Comparison of ENCODE assay signal across 1 cellular context in genomic region chr20:16747291-16747811, GRCh38.
A peak's percentile ranks its signal among the peaks of the same experiment; 100 is the strongest.
TF ChIP-seq lines count a peak whose summit lies in the region.

No MANE protein-coding gene starts in this region.

TF ChIP-seq in HCT116, 20 proteins besides CTCF, POLR2A, EP300 and RAD21:
- TF ChIP-seq REST (IDR thresholded peaks at IDR 0.05; ENCODE audit: low read depth) = no peak
- no peak for TF ChIP-seq EGR1 (IDR thresholded peaks at IDR 0.05; ENCODE audit: low read depth)
- no peak for TF ChIP-seq SIN3A (IDR thresholded peaks at IDR 0.05; ENCODE audit: low read depth)
- TF ChIP-seq ELF1 (IDR thresholded peaks at IDR 0.05; ENCODE audit: borderline replicate concordance, low read depth) = 0 out of 2 replicates have a peak, but pooled peaks have one; percentile 8
- no peak for TF ChIP-seq ZNF274 (IDR thresholded peaks at IDR 0.05; ENCODE audit: low read depth, low read length)
- TF ChIP-seq FOSL1 (IDR thresholded peaks at IDR 0.05; ENCODE audit: low read depth) = no peak
- TF ChIP-seq SP1 (IDR thresholded peaks at IDR 0.05; ENCODE audit: low read depth) = no peak
